In genomic region chr7:77866370-77866769, GRCh38 we compare ENCODE assay signal across 15 cellular contexts.
A peak's percentile ranks its signal among the peaks of the same experiment; 100 is the strongest.
DNase-seq lines count a peak whose midpoint lies in the region; ATAC-seq lines count a peak whose summit lies in the region.
"Had no signal": no experiment of that assay in that cellular context is flagged by ENCODE, and none has a peak within 500 bp of the region (broad histone marks: within the 10 kb centered on the region; RNA-seq: fewer than 3 reads in every experiment).

No MANE protein-coding gene starts in this region.

- no peaks in the 10 kb centered on the region for H3K9me3 ChIP-seq in SK-N-MC (ENCODE audit: low read depth, low read length)

- H3K4me3 ChIP-seq in SK-N-MC, result no peak overlapping the region
- no peak overlapping the region for H3K4me3 ChIP-seq in skeletal muscle cell (ENCODE audit: low read depth, low read length)
- H3K4me3 ChIP-seq: SJSA1 had no signal

- H3K36me3 ChIP-seq in SK-N-MC (ENCODE audit: insufficient read depth, low read length), result no peaks in the 10 kb centered on the region

- DNase-seq in ELR (ENCODE audit: low read depth), result peak; percentile 19
- DNase-seq in SK-N-MC (ENCODE audit: low read depth, low spot score), result no peak
- peak; percentile 50 for DNase-seq in fibroblast of gingiva (ENCODE audit: low read depth)
- peak; percentile 4 for DNase-seq in skeletal muscle cell (ENCODE audit: low read depth)
- DNase-seq in NOMO-1 treated with DMSO at 0.1 percent for 48 hours (lab: John Stamatoyannopoulos, UW; ENCODE audit: unreplicated experiment), result no peak
- no peak for DNase-seq in NCI-H2107 treated with DMSO at 0.1 percent for 48 hours (lab: John Stamatoyannopoulos, UW; ENCODE audit: unreplicated experiment)
- DNase-seq: activated CD4-positive, CD25-positive, alpha-beta regulatory T cell treated with anti-CD3 and anti-CD28 coated beads, Interleukin-2, amount 50 U/mL, for 72 hours; C1 segment of cervical spinal cord; islet precursor cell; natural killer cell; NCI-H526; posterior cingulate gyrus; stimulated activated CD4-positive, alpha-beta T cell treated with anti-CD3 and anti-CD28 coated beads, Interleukin-4, amount 100 ng/mL, for 4 hours had no signal

- peak overlapping the region; percentile 43 for H3K27ac ChIP-seq in SK-N-MC

- no peak for ATAC-seq in GM19023 (IDR thresholded peaks at IDR 0.05; ENCODE audit: unreplicated experiment)
- ATAC-seq: natural killer cell had no signal

- H3K9ac ChIP-seq in SK-N-MC (ENCODE audit: insufficient read length), result no peak overlapping the region

Comparison
In these comparisons a context has a peak if more than half of its experiments do, and no peak if none do; other contexts are left out.
1. DNase-seq: peak in ELR (single experiment), fibroblast of gingiva (single experiment) and skeletal muscle cell (single experiment); none in SK-N-MC (single experiment), NOMO-1 treated with DMSO at 0.1 percent for 48 hours (single experiment) and NCI-H2107 treated with DMSO at 0.1 percent for 48 hours (single experiment).